Comparison of ENCODE assay signal across 9 cellular contexts in genomic region chr2:234840336-234840735, GRCh38.
DNase-seq lines count a peak whose midpoint lies in the region; ATAC-seq and TF ChIP-seq lines count a peak whose summit lies in the region.
"Had no signal": no experiment of that assay in that cellular context is flagged by ENCODE, and none has a peak within 500 bp of the region (broad histone marks: within the 10 kb centered on the region; RNA-seq: fewer than 3 reads in every experiment).

No MANE protein-coding gene starts in this region.

- no peak overlapping the region for H3K9ac ChIP-seq in Karpas-422 (ENCODE audit: low read length)
- no peak overlapping the region for H3K9ac ChIP-seq in colonic mucosa (ENCODE audit: low read depth in 2 of 2, low read length in 2 of 2)

- DNase-seq in HCEC 1CT (peak; percentile 83), adrenal gland (peak in 6 of 7 donors; percentile 62 to 82 (median 70)), right cardiac atrium (peak in 1 of 3 donors; percentile 33), gastrocnemius medialis (no peak), Karpas-422 (no peak), colonic mucosa (no peak)
- DNase-seq: SHP77 had no signal

- no peak overlapping the region for H3K4me2 ChIP-seq in Karpas-422 (ENCODE audit: low read depth, low read length, poor library complexity, severe bottlenecking)

- H4K20me1 ChIP-seq in Karpas-422 (ENCODE audit: insufficient read depth, low read depth, low read length) = no peaks in the 10 kb centered on the region

- H3K9me3 ChIP-seq in adrenal gland (replicated peaks in 1 of 3) (no peaks in the 10 kb centered on the region), right cardiac atrium (ENCODE audit: control insufficient read depth, low read length) (no peaks in the 10 kb centered on the region), gastrocnemius medialis (no peaks in the 10 kb centered on the region), Karpas-422 (ENCODE audit: low read length) (no peaks in the 10 kb centered on the region), colonic mucosa (no peaks in the 10 kb centered on the region)

- H3K27me3 ChIP-seq in adrenal gland = no peaks in the 10 kb centered on the region
- H3K27me3 ChIP-seq in right cardiac atrium (ENCODE audit: control insufficient read depth, insufficient read depth) = no peaks in the 10 kb centered on the region
- H3K27me3 ChIP-seq in gastrocnemius medialis = no peaks in the 10 kb centered on the region
- no peaks in the 10 kb centered on the region for H3K27me3 ChIP-seq in Karpas-422 (ENCODE audit: low read length)
- H3K27me3 ChIP-seq in colonic mucosa = no peaks in the 10 kb centered on the region

- WGBS in adrenal gland, 4 donors = 21 to 27% (median 24%) methylated on average over 5 of the region's 5 CpGs
- 29% methylated on average over 5 of the region's 5 CpGs for WGBS in right cardiac atrium

- TF ChIP-seq CTCF in adrenal gland (IDR thresholded peaks at IDR 0.05) (no peak), gastrocnemius medialis (IDR thresholded peaks at IDR 0.05 in 4 of 5, conservative IDR thresholded peaks at IDR 0.05 in 1 of 5) (no peak), colonic mucosa (IDR thresholded peaks at IDR 0.05) (no peak)

- peaks cover 19 to 28% of the 10 kb centered on the region in 2 donors for H3K4me1 ChIP-seq in adrenal gland (replicated peaks in 1 of 2)
- peaks cover 5% of the 10 kb centered on the region for H3K4me1 ChIP-seq in right cardiac atrium (ENCODE audit: control insufficient read depth, insufficient read depth, low read length)
- H3K4me1 ChIP-seq in gastrocnemius medialis = peaks cover 5 to 7% of the 10 kb centered on the region in 2 donors
- peaks cover 11% of the 10 kb centered on the region for H3K4me1 ChIP-seq in Karpas-422 (ENCODE audit: low read length)
- H3K4me1 ChIP-seq in colonic mucosa = no peaks in the 10 kb centered on the region

- peak overlapping the region in 2 of 5 donors; percentile 15 to 36 for H3K27ac ChIP-seq in adrenal gland
- no peak overlapping the region for H3K27ac ChIP-seq in right cardiac atrium (ENCODE audit: low read length)
- no peak overlapping the region for H3K27ac ChIP-seq in gastrocnemius medialis
- no peak overlapping the region for H3K27ac ChIP-seq in Karpas-422 (ENCODE audit: low read length)
- no peak overlapping the region for H3K27ac ChIP-seq in colonic mucosa

- TF ChIP-seq POLR2A in adrenal gland (IDR thresholded peaks at IDR 0.05) (no peak), gastrocnemius medialis (IDR thresholded peaks at IDR 0.05) (no peak)

- H3K79me2 ChIP-seq in Karpas-422 (ENCODE audit: low read length) = no peaks in the 10 kb centered on the region

- H3K36me3 ChIP-seq in adrenal gland (replicated peaks in 1 of 2) = no peaks in the 10 kb centered on the region
- no peaks in the 10 kb centered on the region for H3K36me3 ChIP-seq in gastrocnemius medialis
- no peaks in the 10 kb centered on the region for H3K36me3 ChIP-seq in Karpas-422 (ENCODE audit: insufficient read depth, low read length)
- no peaks in the 10 kb centered on the region for H3K36me3 ChIP-seq in colonic mucosa

- ATAC-seq in right cardiac atrium = peak; percentile 81 to 95
- ATAC-seq in gastrocnemius medialis = peak; percentile 62 to 66
- ATAC-seq in GM18867 (IDR thresholded peaks at IDR 0.05; ENCODE audit: unreplicated experiment) = no peak
- no peak for ATAC-seq in GM21381 (IDR thresholded peaks at IDR 0.05; ENCODE audit: unreplicated experiment)

- intact Hi-C loops in adrenal gland (cut with DNase I) (no loop called here), right cardiac atrium (cut with DNase I) (no loop called here), gastrocnemius medialis (cut with DNase I; ENCODE audit: low total_unique reads) (loop anchor here (5.0 kb wide), 1 partner anchor 1057 kb away; no protein-coding TSS in a partner anchor), colonic mucosa (cut with DNase I) (no loop called here)

- H3K4me3 ChIP-seq in adrenal gland (no peak overlapping the region), right cardiac atrium (ENCODE audit: low read length) (no peak overlapping the region), gastrocnemius medialis (no peak overlapping the region), Karpas-422 (ENCODE audit: low read length) (no peak overlapping the region), colonic mucosa (no peak overlapping the region)

- in situ Hi-C loops in gastrocnemius medialis (cut with MboI; ENCODE audit: low sequenced_read_pairs in 4 of 4) = no loop called here

- no peak overlapping the region for H2AFZ ChIP-seq in Karpas-422 (ENCODE audit: low read length)

- no peaks in the 10 kb centered on the region for H3K9me2 ChIP-seq in Karpas-422 (replicated peaks; ENCODE audit: insufficient read depth, low read length)

Comparison
In these comparisons a context has a peak if more than half of its experiments do, and no peak if none do; other contexts are left out.
1. DNase-seq: peak in HCEC 1CT (single experiment) and adrenal gland (6 of 7); none in gastrocnemius medialis (0 of 2), Karpas-422 (single experiment) and colonic mucosa (single experiment).
2. ATAC-seq: peak in right cardiac atrium (2 of 2) and gastrocnemius medialis (2 of 2); none in GM18867 (single experiment) and GM21381 (single experiment).